Comparison of ENCODE assay signal across 22 cellular contexts in the genomic region with DNA sequence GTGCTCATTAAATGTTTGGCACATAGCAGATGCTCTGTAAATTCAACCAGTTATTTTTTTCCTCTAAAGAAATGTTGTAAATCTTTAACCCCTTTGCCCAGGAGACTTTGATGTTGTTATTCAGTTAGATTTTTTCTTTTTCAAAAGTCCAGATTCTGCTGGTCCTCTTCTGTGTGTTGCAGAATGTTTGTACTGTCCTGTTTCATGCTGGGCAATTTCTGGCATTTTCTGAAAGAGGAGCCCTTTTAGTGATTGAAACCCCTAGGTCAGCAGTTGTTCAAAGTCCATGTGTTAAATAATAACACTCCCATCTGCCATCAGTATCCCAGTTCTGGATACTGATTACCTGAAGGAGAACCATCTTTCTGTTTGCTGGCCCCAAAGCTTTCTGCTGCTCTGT. TPM values are rescaled to one million over a fixed set of nuclear protein-coding genes. Genes with fewer than 3 reads are reported as not detected.
A peak's percentile ranks its signal among the peaks of the same experiment; 100 is the strongest.
DNase-seq lines count a peak whose midpoint lies in the region; ATAC-seq, FAIRE-seq and TF ChIP-seq lines count a peak whose summit lies in the region.
"Had no signal": no experiment of that assay in that cellular context is flagged by ENCODE, and none has a peak within 500 bp of the region (broad histone marks: within the 10 kb centered on the region; RNA-seq: fewer than 3 reads in every experiment).

No MANE protein-coding gene starts in this region.

- FAIRE-seq in A549 (lab: Jason Lieb, UNC): no peak
- peak; percentile 23 for FAIRE-seq in GM12878 (lab: Jason Lieb, UNC)
- FAIRE-seq: D721Med, H54, K562 had no signal

- H3K4me3 ChIP-seq in A549 (no peak overlapping the region), GM12878 (no peak overlapping the region)
- H3K4me3 ChIP-seq: GM23338, K562 had no signal

- no peak overlapping the region for H2AFZ ChIP-seq in GM12878 (ENCODE audit: control insufficient read depth, low read depth, low read length)
- H2AFZ ChIP-seq: GM23338 had no signal

- ATAC-seq in A549 (no peak), GM12878 (no peak), left lobe of liver (peak; percentile 34)
- ATAC-seq in stimulated activated naive CD8-positive, alpha-beta T cell treated with anti-CD3 and anti-CD28 coated beads, Interleukin-15, Interleukin-2, amounts not matched to agents 100 U/mL and 50 U/mL, for 24 hours: no peak
- ATAC-seq: GM23338, K562 had no signal

- no peaks in the 10 kb centered on the region for H3K27me3 ChIP-seq in GM12878 (replicated peaks in 1 of 2; ENCODE audit: control insufficient read depth in 2 of 2, insufficient read depth in 2 of 2, low read length in 1 of 2)
- H3K27me3 ChIP-seq: BE2C had no signal

- H3K9me3 ChIP-seq in A549: no peaks in the 10 kb centered on the region
- no peaks in the 10 kb centered on the region for H3K9me3 ChIP-seq in GM12878 (replicated peaks; ENCODE audit: control insufficient read depth, insufficient read depth, low read length)
- H3K9me3 ChIP-seq: BE2C had no signal

- TF ChIP-seq CTCF in A549 (IDR thresholded peaks at IDR 0.05) (no peak), GM12878 (IDR thresholded peaks at IDR 0.05 in 2 of 3, conservative IDR thresholded peaks at IDR 0.05 in 1 of 3; ENCODE audit: control insufficient read depth in 2 of 3, extremely low read depth in 1 of 3, insufficient read depth in 1 of 3, low read depth in 3 of 3, low read length in 3 of 3) (no peak)

- in situ Hi-C loops in GM12878 (cut with MboI): no loop called here

- BruUV-seq in GM12878 (replicated peaks; lab: Mats Ljungman, UMichigan): no TSS peak

- SMC1A ChIA-PET in GM12878 (lab: Charles Lee; ENCODE audit: uncharacterized antibody, unreplicated experiment): no interaction called here

- H3K4me1 ChIP-seq in A549 (peaks cover 28% of the 10 kb centered on the region), GM12878 (ENCODE audit: control insufficient read depth, insufficient read depth, low read length) (no peaks in the 10 kb centered on the region)
- H3K4me1 ChIP-seq: BE2C had no signal

- CTCF ChIA-PET in A549 (lab: Yijun Ruan, JAX) (no interaction called here), GM12878 (lab: Yijun Ruan, JAX) (no interaction called here)

- no peak for TF ChIP-seq RAD21 in A549 (conservative IDR thresholded peaks at IDR 0.05 in 1 of 2, IDR thresholded peaks at IDR 0.05 in 1 of 2)
- TF ChIP-seq RAD21 in GM12878 (IDR thresholded peaks at IDR 0.05; ENCODE audit: insufficient read depth, low read depth, low read length): no peak

- POLR2A ChIA-PET in A549 (lab: Yijun Ruan, JAX) (no interaction called here), GM12878 (lab: Charles Lee) (interaction anchor here (0.6 kb wide), 1 partner anchor 93 kb away, joined by 3 read pairs; no protein-coding TSS in a partner anchor)

- no peak overlapping the region for H3K9ac ChIP-seq in GM12878 (ENCODE audit: control insufficient read depth, insufficient read depth, low read length)

- H3K27ac ChIP-seq in A549 (peak overlapping the region; percentile 72 to 81; a peak in 3 of 6 replicates), GM12878 (ENCODE audit: control insufficient read depth, insufficient read depth) (no peak overlapping the region)
- H3K27ac ChIP-seq: HL-60 had no signal

- H4K20me1 ChIP-seq in GM12878 (ENCODE audit: control insufficient read depth, insufficient read depth): no peaks in the 10 kb centered on the region

- RAD21 ChIA-PET in GM12878 (lab: Charles Lee; ENCODE audit: unreplicated experiment): no interaction called here

- H3K36me3 ChIP-seq in GM12878 (ENCODE audit: control insufficient read depth in 2 of 2, insufficient read depth in 2 of 2, low read length in 1 of 2): no peaks in the 10 kb centered on the region
- H3K36me3 ChIP-seq: BE2C had no signal

- TF ChIP-seq EP300 in A549 (IDR thresholded peaks at IDR 0.05): no peak
- no peak for TF ChIP-seq EP300 in GM12878 (IDR thresholded peaks at IDR 0.05; ENCODE audit: borderline replicate concordance in 1 of 2, control insufficient read depth in 1 of 2, low read depth in 2 of 2, low read length in 2 of 2)

- DNase-seq in A549 (ENCODE audit: low read depth in 1 of 2, low spot score in 1 of 2): no peak
- no peak for DNase-seq in GM12878 (ENCODE audit: low read depth, low spot score)
- DNase-seq in left lobe of liver (ENCODE audit: low spot score): no peak
- peak; percentile 15 for DNase-seq in renal cortical epithelial cell (ENCODE audit: low read depth)
- no peak for DNase-seq in stimulated activated naive CD8-positive, alpha-beta T cell treated with anti-CD3 and anti-CD28 coated beads, Interleukin-15, Interleukin-2, amounts not matched to agents 100 U/mL and 50 U/mL, for 24 hours
- no peak for DNase-seq in cortex of kidney (lab: John Stamatoyannopoulos, UW)
- DNase-seq: ACHN; BE2C; C1 segment of cervical spinal cord; CD4-positive, CD25-positive, alpha-beta regulatory T cell; CD8-positive, alpha-beta memory T cell; COR-L47; DMS79 treated with DMSO at 0.1 percent for 48 hours; HCEC 1CT; IMR-90 had no signal

- intact Hi-C loops in GM12878 (cut with micrococcal nuclease; ENCODE audit: unreplicated experiment): no loop called here

- no peak for TF ChIP-seq POLR2A in A549 (IDR thresholded peaks at IDR 0.05; ENCODE audit: low read length)
- no peak for TF ChIP-seq POLR2A in GM12878 (IDR thresholded peaks at IDR 0.05; ENCODE audit: low read depth, low read length)

- H3K4me2 ChIP-seq in A549 (peak overlapping the region; percentile 69; the same call in 2 of the 3 replicates), GM12878 (ENCODE audit: control insufficient read depth, insufficient read depth) (no peak overlapping the region)
- H3K4me2 ChIP-seq: GM23338 had no signal

- H3K79me2 ChIP-seq in GM12878 (ENCODE audit: control insufficient read depth, insufficient read depth, low read length): no peaks in the 10 kb centered on the region

TF ChIP-seq in A549, 52 proteins besides CTCF, POLR2A, EP300 and RAD21 (continues in another document):
- TF ChIP-seq POLR2AphosphoS2 (conservative IDR thresholded peaks at IDR 0.05; ENCODE audit: low read length) (no peak), ESRRA (IDR thresholded peaks at IDR 0.05; ENCODE audit: borderline replicate concordance, low read length) (no peak), EHMT2 (IDR thresholded peaks at IDR 0.05; ENCODE audit: low read depth) (no peak)

TF ChIP-seq in GM12878, 131 proteins besides CTCF, POLR2A, EP300 and RAD21:
- TF ChIP-seq KDM1A (IDR thresholded peaks at IDR 0.05; ENCODE audit: borderline replicate concordance) (no peak), ZZZ3 (IDR thresholded peaks at IDR 0.05; ENCODE audit: control insufficient read depth, insufficient read length, low read depth) (no peak), MEF2B (IDR thresholded peaks at IDR 0.05; ENCODE audit: partially characterized antibody, poor library complexity, severe bottlenecking) (no peak)

RNA-seq across cellular contexts. Expression of gene SLC17A1, which starts 1.3 kb away (rescaled TPM):
- polyA plus RNA-seq in A549 (2011; rRNA removed): 1.1 and 1.2 TPM in 2 replicates
- 0.07 and 0.10 TPM in 2 replicates for polyA plus RNA-seq in A549 (2012; cell fraction: cytosol; rRNA removed)
- 0.12 and 0.58 TPM in 2 replicates for polyA plus RNA-seq in A549 (2012; cell fraction: nucleus; rRNA removed)
- polyA plus RNA-seq in A549 (2017; fragmentation: RNase III; extraction: RNeasy Plus Mini Kit Qiagen cat#74134 plus additional on column Dnase treatment): 0.51 to 0.79 TPM (median 0.57 TPM) in 3 replicates
- polyA minus RNA-seq in A549 (2011; rRNA and poly(A)+ RNA removed): 0.37 and 0.39 TPM in 2 replicates
- not detected in 2 replicates for total RNA-seq in GM12878 (2013; cell fraction: nucleolus; rRNA removed)
- not detected in 2 replicates for total RNA-seq in GM12878 (2014; rRNA removed)
- not detected in 2 replicates for total RNA-seq in GM12878 (2014; rRNA removed; fragmentation: Illumina TruSeq; extraction: Trizol)
- total RNA-seq in GM12878 (2021): not detected in 2 replicates
- not detected for polyA plus RNA-seq in GM12878 (2011; ENCODE audit: low read depth)
- not detected in 2 replicates for polyA plus RNA-seq in GM12878 (2011; rRNA removed)
- polyA plus RNA-seq in GM12878 (2011; cell fraction: cytosol; rRNA removed): not detected in 2 replicates
- not detected in 2 replicates for polyA plus RNA-seq in GM12878 (2011; cell fraction: nucleus; rRNA removed)
- not detected in 2 replicates for polyA plus RNA-seq in GM12878 (2012)
- not detected in 2 replicates for polyA plus RNA-seq in GM12878 (2014; fragmentation: Illumina TruSeq; extraction: Trizol)
- not detected for polyA plus RNA-seq in GM12878 (2014; fragmentation: Nextera tagmentation; extraction: Ambion mirVana)
- not detected in 2 replicates for polyA plus RNA-seq in GM12878 (2014; rRNA removed)
- polyA plus RNA-seq in GM12878 (2016; fragmentation: Nextera tagmentation; extraction: Ambion mirVana): not detected
- polyA minus RNA-seq in GM12878 (2011; rRNA and poly(A)+ RNA removed): not detected in 2 replicates
- polyA minus RNA-seq in GM12878 (2011; cell fraction: cytosol; rRNA and poly(A)+ RNA removed): not detected in 2 replicates
- polyA minus RNA-seq in GM12878 (2011; cell fraction: nucleus; rRNA and poly(A)+ RNA removed): not detected in 2 replicates
- total RNA-seq in left lobe of liver: 8.7 TPM
- 7.6 and 18.4 TPM in 2 replicates for total RNA-seq in renal cortical epithelial cell
- total RNA-seq: A172; CD4-positive, CD25-positive, alpha-beta regulatory T cell; CD8-positive, alpha-beta memory T cell; GM23338; HT1080; IMR-90; K562 had no signal
- polyA plus RNA-seq: CD4-positive, CD25-positive, alpha-beta regulatory T cell; CD8-positive, alpha-beta memory T cell; GM23338; IMR-90; K562 had no signal

RNA-seq across cellular contexts. Expression of gene SLC17A3, which starts 40.9 kb away (rescaled TPM):
- 7.5 and 9.0 TPM in 2 replicates for polyA plus RNA-seq in A549 (2011; rRNA removed)
- polyA plus RNA-seq in A549 (2012; cell fraction: cytosol; rRNA removed): 0.82 and 0.89 TPM in 2 replicates
- polyA plus RNA-seq in A549 (2012; cell fraction: nucleus; rRNA removed): 2.6 and 3.3 TPM in 2 replicates
- polyA plus RNA-seq in A549 (2017; fragmentation: RNase III; extraction: RNeasy Plus Mini Kit Qiagen cat#74134 plus additional on column Dnase treatment): 3.8 to 5.3 TPM (median 4.4 TPM) in 3 replicates
- 2.9 and 4.3 TPM in 2 replicates for polyA minus RNA-seq in A549 (2011; rRNA and poly(A)+ RNA removed)
- not detected in 2 replicates for total RNA-seq in GM12878 (2013; cell fraction: nucleolus; rRNA removed)
- total RNA-seq in GM12878 (2014; rRNA removed): not detected in 2 replicates
- total RNA-seq in GM12878 (2014; rRNA removed; fragmentation: Illumina TruSeq; extraction: Trizol): not detected in 2 replicates
- not detected in 2 replicates for total RNA-seq in GM12878 (2021)
- not detected for polyA plus RNA-seq in GM12878 (2011; ENCODE audit: low read depth)
- not detected in 2 replicates for polyA plus RNA-seq in GM12878 (2011; rRNA removed)
- polyA plus RNA-seq in GM12878 (2011; cell fraction: cytosol; rRNA removed): not detected in 2 replicates
- polyA plus RNA-seq in GM12878 (2011; cell fraction: nucleus; rRNA removed): not detected in 2 replicates
- polyA plus RNA-seq in GM12878 (2012): not detected in 2 replicates
- polyA plus RNA-seq in GM12878 (2014; fragmentation: Illumina TruSeq; extraction: Trizol): not detected in 2 replicates
- not detected for polyA plus RNA-seq in GM12878 (2014; fragmentation: Nextera tagmentation; extraction: Ambion mirVana)
- not detected in 2 replicates for polyA plus RNA-seq in GM12878 (2014; rRNA removed)
- polyA plus RNA-seq in GM12878 (2016; fragmentation: Nextera tagmentation; extraction: Ambion mirVana): not detected
- not detected in 2 replicates for polyA minus RNA-seq in GM12878 (2011; rRNA and poly(A)+ RNA removed)
- polyA minus RNA-seq in GM12878 (2011; cell fraction: cytosol; rRNA and poly(A)+ RNA removed): not detected in 2 replicates
- not detected in 2 replicates for polyA minus RNA-seq in GM12878 (2011; cell fraction: nucleus; rRNA and poly(A)+ RNA removed)
- total RNA-seq in left lobe of liver: 10.4 TPM
- 5.6 and 30.0 TPM in 2 replicates for total RNA-seq in renal cortical epithelial cell
- total RNA-seq: A172; CD4-positive, CD25-positive, alpha-beta regulatory T cell; CD8-positive, alpha-beta memory T cell; GM23338; HT1080; IMR-90; K562 had no signal
- polyA plus RNA-seq: CD8-positive, alpha-beta memory T cell; GM23338; IMR-90 had no signal
